Comparison of ENCODE assay signal across 17 cellular contexts in genomic region chr22:30243671-30244465, GRCh38. TPM values are rescaled to one million over a fixed set of nuclear protein-coding genes. Genes with fewer than 3 reads are reported as not detected.
DNase-seq lines count a peak whose midpoint lies in the region; ATAC-seq and TF ChIP-seq lines count a peak whose summit lies in the region.
"Had no signal": no experiment of that assay in that cellular context is flagged by ENCODE, and none has a peak within 500 bp of the region (broad histone marks: within the 10 kb centered on the region; RNA-seq: fewer than 3 reads in every experiment).

No MANE protein-coding gene starts in this region.

- H3K27ac ChIP-seq in CD4-positive, alpha-beta memory T cell (ENCODE audit: low read depth, low read length), result no peak overlapping the region
- H3K27ac ChIP-seq in mucosa of rectum (ENCODE audit: low read depth in 2 of 2, low read length in 2 of 2), result peak overlapping the region; percentile 17 to 25
- H3K27ac ChIP-seq: KMS-11 had no signal

- peaks cover 2 to 8% of the 10 kb centered on the region in 2 donors for H3K27me3 Mint-ChIP-seq in CD4-positive, alpha-beta memory T cell
- no peaks in the 10 kb centered on the region for H3K27me3 Mint-ChIP-seq in activated T-helper 1 cell treated with anti-CD3 and anti-CD28 coated beads, Interleukin-12 subunit alpha, Interleukin-12 subunit beta, Interleukin-2, Interleukin-4 antibody, amounts not matched to agents 30 ng/mL and 10 ng/mL and 1 ng/mL, durations not matched to agents 14 hours and 24 hours and 36 hours (ENCODE audit: insufficient read depth)

- peak overlapping the region in 5 of 8 donors; percentile 1 to 73 (median 41) for H3K4me3 Mint-ChIP-seq in CD4-positive, alpha-beta memory T cell
- H3K4me3 Mint-ChIP-seq in activated T-helper 1 cell treated with anti-CD3 and anti-CD28 coated beads, Interleukin-12 subunit alpha, Interleukin-12 subunit beta, Interleukin-2, Interleukin-4 antibody, amounts not matched to agents 30 ng/mL and 10 ng/mL and 1 ng/mL, durations not matched to agents 14 hours and 24 hours and 36 hours, result peak overlapping the region; percentile 100

- TF ChIP-seq CTCF in AG04449 (IDR thresholded peaks at IDR 0.05; ENCODE audit: insufficient read depth, low read length, missing control alignments), result no peak

- POLR2A ChIA-PET in AG04449 (lab: Yijun Ruan, JAX), result no interaction called here
- POLR2A ChIA-PET in CD4-positive, alpha-beta memory T cell (lab: Charles Lee; ENCODE audit: partially characterized antibody), result interaction anchor here (1.3 kb wide), 1 partner anchor 139 kb away, joined by 3 read pairs; no protein-coding TSS in a partner anchor

- H3K27me3 ChIP-seq in CD4-positive, alpha-beta memory T cell (ENCODE audit: insufficient read depth, low read length), result no peaks in the 10 kb centered on the region
- no peaks in the 10 kb centered on the region for H3K27me3 ChIP-seq in mucosa of rectum (ENCODE audit: control insufficient read depth in 2 of 2, insufficient read depth in 2 of 2, low read length in 2 of 2)

- no peaks in the 10 kb centered on the region for H3K36me3 ChIP-seq in CD4-positive, alpha-beta memory T cell (ENCODE audit: insufficient read depth, low read length)
- H3K36me3 ChIP-seq in mucosa of rectum (ENCODE audit: control insufficient read depth in 2 of 2, insufficient read depth in 2 of 2, low read length in 2 of 2), result peaks cover 7 to 11% of the 10 kb centered on the region in 2 donors

- CTCF ChIA-PET in AG04449 (lab: Yijun Ruan, JAX), result interaction anchor here (3.8 kb wide), 1 partner anchor 135 kb away, joined by 19 read pairs; no protein-coding TSS in a partner anchor
- CTCF ChIA-PET in CD4-positive, alpha-beta memory T cell (lab: Charles Lee; ENCODE audit: partially characterized antibody), result interaction anchor here (2.0 kb wide), 1 partner anchor 136 kb away, joined by 6 read pairs; no protein-coding TSS in a partner anchor

- H3K4me1 ChIP-seq in CD4-positive, alpha-beta memory T cell (ENCODE audit: insufficient read depth, low read length), result peaks cover 43% of the 10 kb centered on the region
- peaks cover 16 to 24% of the 10 kb centered on the region in 2 donors for H3K4me1 ChIP-seq in mucosa of rectum (ENCODE audit: control insufficient read depth in 2 of 2, insufficient read depth in 2 of 2, low read length in 2 of 2)

- H3K27ac Mint-ChIP-seq in CD4-positive, alpha-beta memory T cell, result peak overlapping the region in 3 of 7 donors; percentile 31 to 71 (median 42)
- H3K27ac Mint-ChIP-seq in activated T-helper 1 cell treated with anti-CD3 and anti-CD28 coated beads, Interleukin-12 subunit alpha, Interleukin-12 subunit beta, Interleukin-2, Interleukin-4 antibody, amounts not matched to agents 30 ng/mL and 10 ng/mL and 1 ng/mL, durations not matched to agents 14 hours and 24 hours and 36 hours, result peak overlapping the region; percentile 100
- H3K27ac Mint-ChIP-seq: progenitor cell of endocrine pancreas had no signal

- H3K4me3 ChIP-seq in AG04449 (ENCODE audit: low read depth, low read length) (peak overlapping the region; percentile 75; the same call in 1 of the 2 replicates), mucosa of rectum (ENCODE audit: low read length in 2 of 2) (no peak overlapping the region)
- H3K4me3 ChIP-seq in CD4-positive, alpha-beta memory T cell (ENCODE audit: low read length in 2 of 2), result no peak overlapping the region

- intact Hi-C loops in CD4-positive, alpha-beta memory T cell (cut with micrococcal nuclease), result no loop called here
- intact Hi-C loops in activated T-helper 1 cell treated with anti-CD3 and anti-CD28 coated beads, Interleukin-12 subunit alpha, Interleukin-12 subunit beta, Interleukin-2, Interleukin-4 antibody, amounts not matched to agents 30 ng/mL and 10 ng/mL and 1 ng/mL, durations not matched to agents 14 hours and 24 hours and 36 hours (cut with micrococcal nuclease), result loop anchor here (1.0 kb wide), 1 partner anchor 46 kb away; no protein-coding TSS in a partner anchor

- no peak overlapping the region for H3K9ac ChIP-seq in mucosa of rectum (ENCODE audit: low read depth in 1 of 2, low read length in 2 of 2)
- H3K9ac ChIP-seq: KMS-11 had no signal

- ATAC-seq in GM19463 (IDR thresholded peaks at IDR 0.05; ENCODE audit: unreplicated experiment), result no peak

- H3K9me3 Mint-ChIP-seq in CD4-positive, alpha-beta memory T cell, result no peaks in the 10 kb centered on the region
- H3K9me3 Mint-ChIP-seq in activated T-helper 1 cell treated with anti-CD3 and anti-CD28 coated beads, Interleukin-12 subunit alpha, Interleukin-12 subunit beta, Interleukin-2, Interleukin-4 antibody, amounts not matched to agents 30 ng/mL and 10 ng/mL and 1 ng/mL, durations not matched to agents 14 hours and 24 hours and 36 hours, result no peaks in the 10 kb centered on the region

- DNase-seq in AG04449 (ENCODE audit: low read depth, low spot score), result no peak
- peak in 1 of 5 donors; percentile 28 for DNase-seq in CD4-positive, alpha-beta memory T cell
- DNase-seq in activated T-helper 1 cell treated with anti-CD3 and anti-CD28 coated beads, Interleukin-12 subunit alpha, Interleukin-12 subunit beta, Interleukin-2, Interleukin-4 antibody, amounts not matched to agents 30 ng/mL and 10 ng/mL and 1 ng/mL, durations not matched to agents 14 hours and 24 hours and 36 hours (ENCODE audit: low spot score), result no peak
- no peak for DNase-seq in stimulated activated CD8-positive, alpha-beta memory T cell treated with anti-CD3 and anti-CD28 coated beads, Interleukin-4, amount 100 ng/mL, for 48 hours
- DNase-seq in NCI-H146 treated with DMSO at 0.1 percent for 48 hours (lab: John Stamatoyannopoulos, UW; ENCODE audit: unreplicated experiment), result no peak
- DNase-seq: activated CD4-positive, CD25-positive, alpha-beta regulatory T cell treated with anti-CD3 and anti-CD28 coated beads, Interleukin-2, amount 50 U/mL, for 72 hours; activated gamma-delta T cell treated with Interleukin-2 at 50 U/mL for 16 hours; COR-L47; glutamatergic neuron; kidney; NCI-H1436 treated with DMSO at 0.1 percent for 48 hours; NCI-H524 had no signal

- peaks cover 30 to 59% (median 42%) of the 10 kb centered on the region in 4 donors for H3K4me1 Mint-ChIP-seq in CD4-positive, alpha-beta memory T cell
- peaks cover 65% of the 10 kb centered on the region for H3K4me1 Mint-ChIP-seq in activated T-helper 1 cell treated with anti-CD3 and anti-CD28 coated beads, Interleukin-12 subunit alpha, Interleukin-12 subunit beta, Interleukin-2, Interleukin-4 antibody, amounts not matched to agents 30 ng/mL and 10 ng/mL and 1 ng/mL, durations not matched to agents 14 hours and 24 hours and 36 hours (ENCODE audit: low read depth)

- no peaks in the 10 kb centered on the region for H3K36me3 Mint-ChIP-seq in CD4-positive, alpha-beta memory T cell
- peaks cover 54% of the 10 kb centered on the region for H3K36me3 Mint-ChIP-seq in activated T-helper 1 cell treated with anti-CD3 and anti-CD28 coated beads, Interleukin-12 subunit alpha, Interleukin-12 subunit beta, Interleukin-2, Interleukin-4 antibody, amounts not matched to agents 30 ng/mL and 10 ng/mL and 1 ng/mL, durations not matched to agents 14 hours and 24 hours and 36 hours (ENCODE audit: low read depth)

- H3K9me3 ChIP-seq in CD4-positive, alpha-beta memory T cell (ENCODE audit: control insufficient read depth in 1 of 2, low read length in 2 of 2), result no peaks in the 10 kb centered on the region
- no peaks in the 10 kb centered on the region for H3K9me3 ChIP-seq in mucosa of rectum (ENCODE audit: control insufficient read depth in 2 of 2, low read length in 2 of 2)

RNA-seq across cellular contexts. Expression of gene LIF, which starts 2.7 kb away (rescaled TPM):
- total RNA-seq in CD4-positive, alpha-beta memory T cell, result under 1 TPM; 0.26 to 0.58 TPM
- not detected for polyA plus RNA-seq in CD4-positive, alpha-beta memory T cell
- 450 and 455 TPM in 2 replicates for total RNA-seq in activated T-helper 1 cell treated with anti-CD3 and anti-CD28 coated beads, Interleukin-12 subunit alpha, Interleukin-12 subunit beta, Interleukin-2, Interleukin-4 antibody, amounts not matched to agents 30 ng/mL and 10 ng/mL and 1 ng/mL, durations not matched to agents 14 hours and 24 hours and 36 hours

RNA-seq across cellular contexts. Expression of gene OSM, which starts 22.8 kb away (rescaled TPM):
- total RNA-seq in CD4-positive, alpha-beta memory T cell, result 1 to 10 TPM; 1.1 to 1.6 TPM
- polyA plus RNA-seq in CD4-positive, alpha-beta memory T cell, result 100 to 1,000 TPM in 1 of 2 donors, 10 to 100 TPM in 1; 23.7 to 103 TPM
- total RNA-seq in activated T-helper 1 cell treated with anti-CD3 and anti-CD28 coated beads, Interleukin-12 subunit alpha, Interleukin-12 subunit beta, Interleukin-2, Interleukin-4 antibody, amounts not matched to agents 30 ng/mL and 10 ng/mL and 1 ng/mL, durations not matched to agents 14 hours and 24 hours and 36 hours, result 76.7 and 78.3 TPM in 2 replicates
- total RNA-seq: H4, progenitor cell of endocrine pancreas had no signal

RNA-seq across cellular contexts. Expression of gene CASTOR1, which starts 45.4 kb away (rescaled TPM):
- total RNA-seq in CD4-positive, alpha-beta memory T cell, result 10 to 100 TPM; 13.7 to 14.9 TPM
- 10 to 100 TPM; 11.3 to 17.5 TPM for polyA plus RNA-seq in CD4-positive, alpha-beta memory T cell
- total RNA-seq in activated T-helper 1 cell treated with anti-CD3 and anti-CD28 coated beads, Interleukin-12 subunit alpha, Interleukin-12 subunit beta, Interleukin-2, Interleukin-4 antibody, amounts not matched to agents 30 ng/mL and 10 ng/mL and 1 ng/mL, durations not matched to agents 14 hours and 24 hours and 36 hours, result 5.6 and 8.8 TPM in 2 replicates

Comparison
In these comparisons a context has a peak if more than half of its experiments do, and no peak if none do; other contexts are left out.
1. RNA of gene LIF, which starts 2.7 kb away (total RNA-seq): 450 to 455 TPM in activated T-helper 1 cell treated with anti-CD3 and anti-CD28 coated beads, Interleukin-12 subunit alpha, Interleukin-12 subunit beta, Interleukin-2, Interleukin-4 antibody, amounts not matched to agents 30 ng/mL and 10 ng/mL and 1 ng/mL, durations not matched to agents 14 hours and 24 hours and 36 hours; 0.26 to 0.58 TPM in CD4-positive, alpha-beta memory T cell; every median in the first group is over 100 times any median in the second.
2. RNA of gene OSM, which starts 22.8 kb away (total RNA-seq): 76.7 to 78.3 TPM in activated T-helper 1 cell treated with anti-CD3 and anti-CD28 coated beads, Interleukin-12 subunit alpha, Interleukin-12 subunit beta, Interleukin-2, Interleukin-4 antibody, amounts not matched to agents 30 ng/mL and 10 ng/mL and 1 ng/mL, durations not matched to agents 14 hours and 24 hours and 36 hours; 1.1 to 1.6 TPM in CD4-positive, alpha-beta memory T cell; every median in the first group is over 10 times any median in the second.